20 cellular contexts compared by ENCODE assay signal in the genomic region with DNA sequence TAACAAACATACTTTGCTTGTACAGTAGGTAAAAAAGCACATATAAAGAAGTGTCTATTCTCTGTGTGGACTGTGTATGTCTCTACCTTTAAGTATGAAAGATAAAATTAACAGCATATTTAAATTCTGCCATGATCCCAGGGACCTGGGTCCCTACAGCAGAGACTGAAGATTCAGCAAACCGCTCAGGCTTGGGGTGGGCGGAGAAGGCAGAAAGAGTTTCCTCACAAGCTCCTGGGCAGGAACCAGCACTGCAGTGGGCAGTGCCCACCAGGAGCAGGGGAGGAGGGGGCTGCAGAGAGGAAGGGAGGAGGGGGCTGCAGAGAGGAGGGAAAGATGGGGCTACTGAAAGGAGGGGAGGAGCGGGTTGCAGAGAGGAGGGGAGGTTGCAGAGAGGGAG. TPM values are rescaled to one million over a fixed set of nuclear protein-coding genes. Genes with fewer than 3 reads are reported as not detected.
DNase-seq lines count a peak whose midpoint lies in the region; ATAC-seq and TF ChIP-seq lines count a peak whose summit lies in the region.
"Had no signal": no experiment of that assay in that cellular context is flagged by ENCODE, and none has a peak within 500 bp of the region (broad histone marks: within the 10 kb centered on the region; RNA-seq: fewer than 3 reads in every experiment).

No MANE protein-coding gene starts in this region.

- no peak overlapping the region for H3K4me3 ChIP-seq in heart left ventricle
- no peak overlapping the region for H3K4me3 ChIP-seq in sigmoid colon
- no peak overlapping the region for H3K4me3 ChIP-seq in upper lobe of right lung

- H3K4me3 Mint-ChIP-seq in chondrocyte (ENCODE audit: unreplicated experiment), result no peak overlapping the region
- H3K4me3 Mint-ChIP-seq: CD8-positive, alpha-beta memory T cell had no signal

- WGBS in heart left ventricle, 4 donors, result 69 to 79% (median 73%) methylated on average over 3 of the region's 3 CpGs
- WGBS in sigmoid colon, 2 donors, result 85 to 87% methylated on average over 3 of the region's 3 CpGs

- peaks cover 2% of the 10 kb centered on the region for H3K36me3 Mint-ChIP-seq in chondrocyte (ENCODE audit: low read depth)
- H3K36me3 Mint-ChIP-seq: CD8-positive, alpha-beta memory T cell had no signal

- H3K27me3 ChIP-seq in heart left ventricle, result peaks cover 0 to 17% (median 0%) of the 10 kb centered on the region in 9 donors
- H3K27me3 ChIP-seq in sigmoid colon, result peaks cover 0 to 7% (median 0%) of the 10 kb centered on the region in 3 donors
- H3K27me3 ChIP-seq in upper lobe of right lung, result peaks cover 33% of the 10 kb centered on the region
- H3K27me3 ChIP-seq: SJCRH30 had no signal

- DNase-seq in heart left ventricle (peak in 1 of 5 donors; percentile 17), cardiac septum (ENCODE audit: low spot score) (no peak), chondrocyte (ENCODE audit: low spot score) (peak; percentile 34), sigmoid colon (peak; percentile 17), upper lobe of right lung (peak; percentile 25), 8988T (no peak)
- DNase-seq: CD8-positive, alpha-beta memory T cell; DMS79; KBM-7; NCI-H1417 treated with DMSO at 0.1 percent for 48 hours; NCI-H1930; NCI-H2171; NCI-H446; OCI-M1; RPMI8226 had no signal

- no peak for TF ChIP-seq POLR2A in heart left ventricle (IDR thresholded peaks at IDR 0.05)
- TF ChIP-seq POLR2A in sigmoid colon (IDR thresholded peaks at IDR 0.05), result no peak

- H3K27me3 Mint-ChIP-seq in chondrocyte (ENCODE audit: low read depth), result no peaks in the 10 kb centered on the region

- H3K36me3 ChIP-seq in heart left ventricle (no peaks in the 10 kb centered on the region), sigmoid colon (no peaks in the 10 kb centered on the region), upper lobe of right lung (no peaks in the 10 kb centered on the region)
- H3K36me3 ChIP-seq: SJCRH30 had no signal

- H3K27ac Mint-ChIP-seq in chondrocyte (ENCODE audit: unreplicated experiment), result no peak overlapping the region

- peak overlapping the region in 11 of 12 donors; percentile 35 to 95 (median 68) for H3K27ac ChIP-seq in heart left ventricle
- H3K27ac ChIP-seq in sigmoid colon, result no peak overlapping the region
- H3K27ac ChIP-seq in upper lobe of right lung, result no peak overlapping the region

- no peak for TF ChIP-seq CTCF in heart left ventricle (IDR thresholded peaks at IDR 0.05)
- TF ChIP-seq CTCF in chondrocyte (IDR thresholded peaks at IDR 0.05), result no peak
- TF ChIP-seq CTCF in sigmoid colon (IDR thresholded peaks at IDR 0.05), result no peak
- no peak for TF ChIP-seq CTCF in upper lobe of right lung (IDR thresholded peaks at IDR 0.05)

- H3K9me3 ChIP-seq in heart left ventricle (no peaks in the 10 kb centered on the region), sigmoid colon (no peaks in the 10 kb centered on the region), upper lobe of right lung (no peaks in the 10 kb centered on the region)
- H3K9me3 ChIP-seq: SJCRH30 had no signal

- H3K4me1 Mint-ChIP-seq in chondrocyte (ENCODE audit: low read depth), result peaks cover 63% of the 10 kb centered on the region
- H3K4me1 Mint-ChIP-seq: CD8-positive, alpha-beta memory T cell had no signal

- ATAC-seq in heart left ventricle, result no peak
- ATAC-seq in upper lobe of right lung, result no peak
- ATAC-seq in HG02970 (IDR thresholded peaks at IDR 0.05; ENCODE audit: low FRiP score, unreplicated experiment), result no peak
- no peak for ATAC-seq in HG03571 (IDR thresholded peaks at IDR 0.05; ENCODE audit: unreplicated experiment)
- ATAC-seq: HCT116 had no signal

- no peak for TF ChIP-seq EP300 in sigmoid colon (IDR thresholded peaks at IDR 0.05)

- H3K9me3 Mint-ChIP-seq in chondrocyte (ENCODE audit: low read depth), result peaks cover 3% of the 10 kb centered on the region
- H3K9me3 Mint-ChIP-seq: CD8-positive, alpha-beta memory T cell had no signal

- peaks cover 0 to 75% (median 16%) of the 10 kb centered on the region in 12 donors for H3K4me1 ChIP-seq in heart left ventricle
- H3K4me1 ChIP-seq in sigmoid colon, result peaks cover 0 to 29% (median 24%) of the 10 kb centered on the region in 4 donors
- no peaks in the 10 kb centered on the region for H3K4me1 ChIP-seq in upper lobe of right lung

- intact Hi-C loops in heart left ventricle (cut with DNase I) (no loop called here), cardiac septum (cut with DNase I) (no loop called here), sigmoid colon (cut with DNase I) (no loop called here), upper lobe of right lung (cut with DNase I) (no loop called here)

RNA-seq across cellular contexts. Expression of gene GRTP1, which starts 44.6 kb away (rescaled TPM):
- total RNA-seq in heart left ventricle (under 1 TPM in 7 of 9 donors, not detected in 2; 0.36 to 1.00 (median 0.61) TPM), cardiac septum (0.70 TPM), chondrocyte (1.3 to 1.7 TPM (median 1.7 TPM) in 3 replicates), sigmoid colon (1 to 10 TPM; 6.7 to 9.9 (median 8.3) TPM), upper lobe of right lung (6.1 TPM)
- polyA plus RNA-seq in heart left ventricle (1 to 10 TPM; 1.3 to 3.5 TPM), sigmoid colon (10 to 100 TPM; 29.3 to 52.5 (median 39.6) TPM)
- total RNA-seq: A172; CD8-positive, alpha-beta memory T cell had no signal
- polyA plus RNA-seq: CD8-positive, alpha-beta memory T cell had no signal

RNA-seq across cellular contexts. Expression of gene ADPRHL1, which starts 44.7 kb away (rescaled TPM):
- 100 to 1,000 TPM; 329 to 774 (median 572) TPM for total RNA-seq in heart left ventricle
- polyA plus RNA-seq in heart left ventricle, result 100 to 1,000 TPM; 160 to 252 TPM
- 480 TPM for total RNA-seq in cardiac septum
- total RNA-seq in chondrocyte, result 6.3 to 8.8 TPM (median 8.4 TPM) in 3 replicates
- 1 to 10 TPM; 2.3 to 7.8 (median 4.5) TPM for total RNA-seq in sigmoid colon
- polyA plus RNA-seq in sigmoid colon, result 1 to 10 TPM; 1.2 to 4.9 (median 4.2) TPM
- total RNA-seq in upper lobe of right lung, result 1.9 TPM

Comparison
In these comparisons a context has a peak if more than half of its experiments do, and no peak if none do; other contexts are left out.
1. DNase-seq: peak in chondrocyte (single experiment), sigmoid colon (single experiment) and upper lobe of right lung (single experiment); none in cardiac septum (single experiment) and 8988T (single experiment).
2. H3K27ac ChIP-seq: peak in heart left ventricle (11 of 12); none in sigmoid colon (0 of 4) and upper lobe of right lung (single experiment).
3. RNA of gene ADPRHL1, which starts 44.7 kb away (total RNA-seq): 329 to 774 TPM in heart left ventricle and 480 TPM in cardiac septum (single experiment); 6.3 to 8.8 TPM in chondrocyte, 2.3 to 7.8 TPM in sigmoid colon and 1.9 TPM in upper lobe of right lung (single experiment); every median in the first group is over 10 times any median in the second.